13 cellular contexts compared by ENCODE assay signal in genomic region chr21:33069645-33069993, GRCh38. TPM values are rescaled to one million over a fixed set of nuclear protein-coding genes. Genes with fewer than 3 reads are reported as not detected.
A peak's percentile ranks its signal among the peaks of the same experiment; 100 is the strongest.
DNase-seq lines count a peak whose midpoint lies in the region; ATAC-seq and TF ChIP-seq lines count a peak whose summit lies in the region.
"Had no signal": no experiment of that assay in that cellular context is flagged by ENCODE, and none has a peak within 500 bp of the region (broad histone marks: within the 10 kb centered on the region; RNA-seq: fewer than 3 reads in every experiment).

No MANE protein-coding gene starts in this region.

- no peak for TF ChIP-seq POLR2A in heart left ventricle (IDR thresholded peaks at IDR 0.05)

- peaks cover 71% of the 10 kb centered on the region for H3K27me3 Mint-ChIP-seq in activated naive CD8-positive, alpha-beta T cell treated with anti-CD3 and anti-CD28 coated beads for 36 hours
- peaks cover 92% of the 10 kb centered on the region for H3K27me3 Mint-ChIP-seq in mesothelial cell of epicardium (ENCODE audit: low read depth)
- peaks cover 83% of the 10 kb centered on the region for H3K27me3 Mint-ChIP-seq in type B pancreatic cell
- peaks cover 64 to 75% of the 10 kb centered on the region in 2 donors for H3K27me3 Mint-ChIP-seq in stimulated activated naive B cell treated with anti-CD40 and anti-IgM and Interleukin-4, amounts not matched to agents 10 μg/mL and 1 μg/mL and 100 μg/mL, for 72 hours

- peaks cover 33 to 99% (median 89%) of the 10 kb centered on the region in 9 donors for H3K27me3 ChIP-seq in heart left ventricle

- no peak overlapping the region for H3K27ac ChIP-seq in heart left ventricle
- H3K27ac ChIP-seq: gastroesophageal sphincter, RWPE1, uterus had no signal

- WGBS in heart left ventricle, 4 donors, result 3 to 6% (median 5%) methylated on average over 11 of the region's 11 CpGs

- peaks cover 0 to 9% (median 0%) of the 10 kb centered on the region in 12 donors for H3K9me3 ChIP-seq in heart left ventricle

- peaks cover 8% of the 10 kb centered on the region for H3K4me1 Mint-ChIP-seq in activated naive CD8-positive, alpha-beta T cell treated with anti-CD3 and anti-CD28 coated beads for 36 hours
- peaks cover 17% of the 10 kb centered on the region for H3K4me1 Mint-ChIP-seq in mesothelial cell of epicardium
- H3K4me1 Mint-ChIP-seq in type B pancreatic cell (ENCODE audit: unreplicated experiment), result no peaks in the 10 kb centered on the region
- H3K4me1 Mint-ChIP-seq in stimulated activated naive B cell treated with anti-CD40 and anti-IgM and Interleukin-4, amounts not matched to agents 10 μg/mL and 1 μg/mL and 100 μg/mL, for 72 hours, result peaks cover 7 to 23% of the 10 kb centered on the region in 2 donors

- intact Hi-C loops in heart left ventricle (cut with DNase I) (loop anchor here in 1 of 10 donors (5.0 kb wide), 1 partner anchor 42 kb away; the partner anchor contains the start of gene OLIG2), left cardiac atrium (cut with DNase I) (loop anchor here in 1 of 2 donors (5.0 kb wide), 1 partner anchor 42 kb away; the partner anchor contains the start of gene OLIG2)

- TF ChIP-seq CTCF in heart left ventricle (IDR thresholded peaks at IDR 0.05), result no peak
- TF ChIP-seq CTCF in mesothelial cell of epicardium (IDR thresholded peaks at IDR 0.05; ENCODE audit: unreplicated experiment), result no peak
- TF ChIP-seq CTCF in type B pancreatic cell (conservative IDR thresholded peaks at IDR 0.05), result no peak

- peaks cover 0 to 40% (median 13%) of the 10 kb centered on the region in 12 donors for H3K4me1 ChIP-seq in heart left ventricle

- peak overlapping the region; percentile 47 for H3K4me3 Mint-ChIP-seq in activated naive CD8-positive, alpha-beta T cell treated with anti-CD3 and anti-CD28 coated beads for 36 hours
- H3K4me3 Mint-ChIP-seq in mesothelial cell of epicardium (peak overlapping the region; percentile 24), type B pancreatic cell (peak overlapping the region; percentile 73)
- no peak overlapping the region for H3K4me3 Mint-ChIP-seq in stimulated activated naive B cell treated with anti-CD40 and anti-IgM and Interleukin-4, amounts not matched to agents 10 μg/mL and 1 μg/mL and 100 μg/mL, for 72 hours

- DNase-seq in heart left ventricle, result no peak
- DNase-seq in left cardiac atrium, result no peak
- no peak for DNase-seq in activated naive CD8-positive, alpha-beta T cell treated with anti-CD3 and anti-CD28 coated beads for 36 hours
- no peak for DNase-seq in mesothelial cell of epicardium (ENCODE audit: low spot score in 2 of 2, unreplicated experiment in 2 of 2)
- DNase-seq in type B pancreatic cell (ENCODE audit: extremely low spot score, unreplicated experiment), result no peak
- DNase-seq in LoVo (ENCODE audit: low spot score), result no peak
- no peak for DNase-seq in stimulated activated naive B cell treated with anti-CD40 and anti-IgM and Interleukin-4, amounts not matched to agents 10 μg/mL and 1 μg/mL and 100 μg/mL, for 72 hours
- DNase-seq in HuH-7 (ENCODE audit: low spot score), result no peak
- DNase-seq: uterus had no signal

- no peak overlapping the region for H3K27ac Mint-ChIP-seq in activated naive CD8-positive, alpha-beta T cell treated with anti-CD3 and anti-CD28 coated beads for 36 hours
- H3K27ac Mint-ChIP-seq in mesothelial cell of epicardium, result no peak overlapping the region
- H3K27ac Mint-ChIP-seq in type B pancreatic cell, result no peak overlapping the region
- no peak overlapping the region for H3K27ac Mint-ChIP-seq in stimulated activated naive B cell treated with anti-CD40 and anti-IgM and Interleukin-4, amounts not matched to agents 10 μg/mL and 1 μg/mL and 100 μg/mL, for 72 hours

- no peaks in the 10 kb centered on the region for H3K36me3 Mint-ChIP-seq in activated naive CD8-positive, alpha-beta T cell treated with anti-CD3 and anti-CD28 coated beads for 36 hours
- H3K36me3 Mint-ChIP-seq in mesothelial cell of epicardium (no peaks in the 10 kb centered on the region), type B pancreatic cell (no peaks in the 10 kb centered on the region)
- H3K36me3 Mint-ChIP-seq in stimulated activated naive B cell treated with anti-CD40 and anti-IgM and Interleukin-4, amounts not matched to agents 10 μg/mL and 1 μg/mL and 100 μg/mL, for 72 hours, result peaks cover 0 to 3% of the 10 kb centered on the region in 2 donors

- H3K4me3 ChIP-seq in heart left ventricle, result peak overlapping the region in 11 of 12 donors; percentile 17 to 57 (median 44)
- H3K4me3 ChIP-seq: uterus had no signal

- no peaks in the 10 kb centered on the region for H3K9me3 Mint-ChIP-seq in activated naive CD8-positive, alpha-beta T cell treated with anti-CD3 and anti-CD28 coated beads for 36 hours
- H3K9me3 Mint-ChIP-seq in mesothelial cell of epicardium (no peaks in the 10 kb centered on the region), type B pancreatic cell (peaks cover 5% of the 10 kb centered on the region)
- no peaks in the 10 kb centered on the region for H3K9me3 Mint-ChIP-seq in stimulated activated naive B cell treated with anti-CD40 and anti-IgM and Interleukin-4, amounts not matched to agents 10 μg/mL and 1 μg/mL and 100 μg/mL, for 72 hours

- no peak for ATAC-seq in heart left ventricle
- ATAC-seq in left cardiac atrium, result no peak
- ATAC-seq in stimulated activated naive B cell treated with anti-CD40 and anti-IgM and Interleukin-4, amounts not matched to agents 10 μg/mL and 1 μg/mL and 100 μg/mL, for 72 hours (replicated peaks), result no peak
- ATAC-seq: gastroesophageal sphincter had no signal

- no peaks in the 10 kb centered on the region for H3K36me3 ChIP-seq in heart left ventricle
- H3K36me3 ChIP-seq: gastroesophageal sphincter, uterus had no signal

RNA-seq across cellular contexts. Expression of gene OLIG1, which starts 0.3 kb away (rescaled TPM):
- under 1 TPM in 1 of 9 donors, not detected in 8; 0.67 TPM for total RNA-seq in heart left ventricle
- polyA plus RNA-seq in heart left ventricle, result under 1 TPM in 1 of 2 donors, not detected in 1; 0.11 TPM
- total RNA-seq in left cardiac atrium, result under 1 TPM in 1 of 2 donors, not detected in 1; 0.27 TPM
- under 1 TPM in 1 of 2 experiments, not detected in 1; 0.21 TPM for total RNA-seq in activated naive CD8-positive, alpha-beta T cell treated with anti-CD3 and anti-CD28 coated beads for 36 hours
- total RNA-seq in mesothelial cell of epicardium, result not detected in 3 replicates
- total RNA-seq in type B pancreatic cell (ENCODE audit: low replicate concordance), result 2.0 and 2.8 TPM in 2 replicates
- total RNA-seq: dermis blood vessel endothelial cell, gastroesophageal sphincter, renal cortical epithelial cell, uterus had no signal

RNA-seq across cellular contexts. Expression of gene OLIG2, which starts 43.9 kb away (rescaled TPM):
- total RNA-seq in heart left ventricle (not detected), left cardiac atrium (not detected), mesothelial cell of epicardium (0.20 to 0.38 TPM (median 0.35 TPM) in 3 replicates), type B pancreatic cell (ENCODE audit: low replicate concordance) (1.4 TPM in 1 of 2 replicates, not detected in the other)
- not detected for polyA plus RNA-seq in heart left ventricle
- total RNA-seq in activated naive CD8-positive, alpha-beta T cell treated with anti-CD3 and anti-CD28 coated beads for 36 hours, result not detected
- total RNA-seq: dermis blood vessel endothelial cell, gastroesophageal sphincter, renal cortical epithelial cell, uterus had no signal

Comparison
In these comparisons a context has a peak if more than half of its experiments do, and no peak if none do; other contexts are left out.
1. H3K4me3 Mint-ChIP-seq: peak in activated naive CD8-positive, alpha-beta T cell treated with anti-CD3 and anti-CD28 coated beads for 36 hours (single experiment), mesothelial cell of epicardium (single experiment) and type B pancreatic cell (single experiment); none in stimulated activated naive B cell treated with anti-CD40 and anti-IgM and Interleukin-4, amounts not matched to agents 10 μg/mL and 1 μg/mL and 100 μg/mL, for 72 hours (0 of 2).